ENCODE assay signal across 10 cellular contexts in genomic region chr5:14258840-14259239, GRCh38.
DNase-seq lines count a peak whose midpoint lies in the region; ATAC-seq, FAIRE-seq and TF ChIP-seq lines count a peak whose summit lies in the region.
"Had no signal": no experiment of that assay in that cellular context is flagged by ENCODE, and none has a peak within 500 bp of the region (broad histone marks: within the 10 kb centered on the region; RNA-seq: fewer than 3 reads in every experiment).

No MANE protein-coding gene starts in this region.

- H3K27ac ChIP-seq in SK-N-SH (ENCODE audit: low read depth in 2 of 2, low read length in 1 of 2) (no peak overlapping the region; a peak in 1 of 4 replicates), endothelial cell of umbilical vein (ENCODE audit: insufficient read depth, low read depth, low read length) (peak overlapping the region; percentile 38), Karpas-422 (ENCODE audit: low read length) (no peak overlapping the region)

- dilution Hi-C loops in endothelial cell of umbilical vein (cut with MboI; ENCODE audit: extremely low pct_ligation_motif_present, low sequenced_read_pairs) = loop anchor here (25.0 kb wide), 1 partner anchor 122 kb away; the partner anchor contains the start of gene TRIO

- H3K9ac ChIP-seq in SK-N-SH (no peak overlapping the region), endothelial cell of umbilical vein (replicated peaks; ENCODE audit: extremely low read depth, insufficient read depth, low read length) (peak overlapping the region; percentile 21), Karpas-422 (ENCODE audit: low read length) (no peak overlapping the region)

- no peak for TF ChIP-seq EP300 in SK-N-SH (IDR thresholded peaks at IDR 0.05; ENCODE audit: borderline replicate concordance in 1 of 2, low read depth in 1 of 2, low read length in 1 of 2)

- peak; percentile 71 for FAIRE-seq in endothelial cell of umbilical vein (lab: Jason Lieb, UNC)

- H3K4me3 ChIP-seq in SK-N-SH (ENCODE audit: low read depth in 2 of 2, low read length in 1 of 2) = no peak overlapping the region
- H3K4me3 ChIP-seq in endothelial cell of umbilical vein (replicated peaks in 1 of 3; ENCODE audit: insufficient read depth in 1 of 3, low read depth in 1 of 3, low read length in 3 of 3) = no peak overlapping the region
- no peak overlapping the region for H3K4me3 ChIP-seq in Karpas-422 (ENCODE audit: low read length)

- no peaks in the 10 kb centered on the region for H3K9me1 ChIP-seq in endothelial cell of umbilical vein (replicated peaks; ENCODE audit: control insufficient read depth, extremely low read depth, insufficient read depth, low read length)

- TF ChIP-seq CTCF in SK-N-SH (IDR thresholded peaks at IDR 0.05) (no peak), endothelial cell of umbilical vein (IDR thresholded peaks at IDR 0.05; ENCODE audit: extremely low read depth in 1 of 2, insufficient read depth in 1 of 2, low read depth in 1 of 2, low read length in 2 of 2) (peak; percentile 7 to 25), type B pancreatic cell (conservative IDR thresholded peaks at IDR 0.05) (peak; percentile 62)

- no peaks in the 10 kb centered on the region for H3K9me3 ChIP-seq in SK-N-SH
- H3K9me3 ChIP-seq in endothelial cell of umbilical vein (replicated peaks; ENCODE audit: control insufficient read depth, insufficient read depth, low read length) = no peaks in the 10 kb centered on the region
- H3K9me3 ChIP-seq in Karpas-422 (ENCODE audit: low read length) = no peaks in the 10 kb centered on the region

- peaks cover 26% of the 10 kb centered on the region for H3F3A ChIP-seq in SK-N-SH (replicated peaks; ENCODE audit: insufficient read depth)

- H3K4me1 ChIP-seq in SK-N-SH (ENCODE audit: control insufficient read depth in 1 of 2, insufficient read depth in 2 of 2, low read depth in 1 of 2, low read length in 1 of 2) (peaks cover 35 to 47% of the 10 kb centered on the region in 2 experiments; a peak in 3 of 4 replicates), endothelial cell of umbilical vein (ENCODE audit: control insufficient read depth, extremely low read depth, insufficient read depth, low read length) (peaks cover 50% of the 10 kb centered on the region), Karpas-422 (ENCODE audit: low read length) (no peaks in the 10 kb centered on the region)

- H3K9me3 Mint-ChIP-seq in type B pancreatic cell = peaks cover 6% of the 10 kb centered on the region

- POLR2A ChIA-PET in SK-N-SH (lab: Yijun Ruan, JAX) (no interaction called here), endothelial cell of umbilical vein (lab: Charles Lee) (no interaction called here)

- no TSS peak for BruUV-seq in endothelial cell of umbilical vein (replicated peaks; lab: Mats Ljungman, UMichigan)

- peaks cover 9% of the 10 kb centered on the region for H3K36me3 Mint-ChIP-seq in type B pancreatic cell

- CTCF ChIA-PET in SK-N-SH (lab: Yijun Ruan, JAX) = interaction anchor here (0.8 to 2.7 kb wide), 3 partner anchors 11 to 116 kb away, joined by 3 to 10 read pairs (median 6); partner anchors contain the start of gene TRIO
- CTCF ChIA-PET in endothelial cell of umbilical vein (lab: Charles Lee) = interaction anchor here (1.0 to 3.4 kb wide), 7 partner anchors 11 to 146 kb away, joined by 3 to 10 read pairs (median 4); no protein-coding TSS in a partner anchor

- H3K4me1 Mint-ChIP-seq in type B pancreatic cell (ENCODE audit: unreplicated experiment) = peaks cover 68% of the 10 kb centered on the region
- H3K4me1 Mint-ChIP-seq: activated T-helper 17 cell treated with anti-CD3 and anti-CD28 coated beads, Interleukin-2, amount 50 U/mL, for 72 hours had no signal

- H3K79me2 ChIP-seq in SK-N-SH (ENCODE audit: insufficient read depth) = peaks cover 100% of the 10 kb centered on the region
- peaks cover 99% of the 10 kb centered on the region for H3K79me2 ChIP-seq in endothelial cell of umbilical vein (ENCODE audit: control insufficient read depth, insufficient read depth, low read length)
- H3K79me2 ChIP-seq in Karpas-422 (ENCODE audit: low read length) = no peaks in the 10 kb centered on the region

- TF ChIP-seq RAD21 in SK-N-SH (IDR thresholded peaks at IDR 0.05; ENCODE audit: low read length) = no peak

- H3K4me2 ChIP-seq in SK-N-SH = no peak overlapping the region
- H3K4me2 ChIP-seq in endothelial cell of umbilical vein (ENCODE audit: insufficient read depth, low read length) = peak overlapping the region; percentile 67
- no peak overlapping the region for H3K4me2 ChIP-seq in Karpas-422 (ENCODE audit: low read depth, low read length, poor library complexity, severe bottlenecking)

- no peak for TF ChIP-seq POLR2A in endothelial cell of umbilical vein (IDR thresholded peaks at IDR 0.05; ENCODE audit: low read depth, low read length)

- H3K36me3 ChIP-seq in SK-N-SH (replicated peaks in 1 of 2; ENCODE audit: control insufficient read depth in 1 of 2, insufficient read depth in 2 of 2, low read length in 1 of 2) = peaks cover 0 to 20% of the 10 kb centered on the region in 2 experiments
- H3K36me3 ChIP-seq in endothelial cell of umbilical vein (ENCODE audit: control insufficient read depth in 2 of 2, extremely low read depth in 1 of 2, insufficient read depth in 2 of 2, low read length in 2 of 2) = no peaks in the 10 kb centered on the region
- no peaks in the 10 kb centered on the region for H3K36me3 ChIP-seq in Karpas-422 (ENCODE audit: insufficient read depth, low read length)

- intact Hi-C loops in endothelial cell of umbilical vein (cut with micrococcal nuclease) = no loop called here

- WGBS in SK-N-SH (ENCODE audit: low lambda C conversion rate) = 97% methylated on average over 6 of the region's 11 CpGs

- DNase-seq in SK-N-SH = no peak
- peak; percentile 60 for DNase-seq in endothelial cell of umbilical vein (ENCODE audit: low read depth, low spot score)
- DNase-seq in type B pancreatic cell (ENCODE audit: extremely low spot score, unreplicated experiment) = no peak
- no peak for DNase-seq in superior temporal gyrus (ENCODE audit: extremely low spot score)
- no peak for DNase-seq in Karpas-422
- DNase-seq: head of caudate nucleus had no signal

- H3K9me2 ChIP-seq in SK-N-SH (no peaks in the 10 kb centered on the region), Karpas-422 (replicated peaks; ENCODE audit: insufficient read depth, low read length) (no peaks in the 10 kb centered on the region)

- H3K4me3 Mint-ChIP-seq in type B pancreatic cell = no peak overlapping the region
- H3K4me3 Mint-ChIP-seq: activated T-helper 17 cell treated with anti-CD3 and anti-CD28 coated beads, Interleukin-2, amount 50 U/mL, for 72 hours had no signal

- H3K27me3 ChIP-seq in SK-N-SH (ENCODE audit: insufficient read depth) = no peaks in the 10 kb centered on the region
- no peaks in the 10 kb centered on the region for H3K27me3 ChIP-seq in endothelial cell of umbilical vein (ENCODE audit: control insufficient read depth in 2 of 2, insufficient read depth in 2 of 2, low read length in 2 of 2)
- no peaks in the 10 kb centered on the region for H3K27me3 ChIP-seq in Karpas-422 (ENCODE audit: low read length)

- ATAC-seq in SK-N-SH treated with all-trans-retinoic acid at 6 μM for 48 hours (peak; percentile 16; the same call in 1 of the 3 replicates), HG03135 (IDR thresholded peaks at IDR 0.05; ENCODE audit: unreplicated experiment) (peak; percentile 40), GM19455 (IDR thresholded peaks at IDR 0.05; ENCODE audit: unreplicated experiment) (no peak)
- ATAC-seq: activated T-helper 17 cell treated with anti-CD3 and anti-CD28 coated beads, Interleukin-2, amount 50 U/mL, for 72 hours had no signal

- H3K27me3 Mint-ChIP-seq in type B pancreatic cell = no peaks in the 10 kb centered on the region

- H4K20me1 ChIP-seq in SK-N-SH (ENCODE audit: insufficient read depth) (peaks cover 71% of the 10 kb centered on the region), endothelial cell of umbilical vein (replicated peaks; ENCODE audit: control insufficient read depth, extremely low read depth, insufficient read depth, low read length) (no peaks in the 10 kb centered on the region), Karpas-422 (ENCODE audit: insufficient read depth, low read depth, low read length) (no peaks in the 10 kb centered on the region)

- H2AFZ ChIP-seq in SK-N-SH (ENCODE audit: low read depth) = no peak overlapping the region
- H2AFZ ChIP-seq in endothelial cell of umbilical vein (ENCODE audit: low read depth, low read length) = no peak overlapping the region
- no peak overlapping the region for H2AFZ ChIP-seq in Karpas-422 (ENCODE audit: low read length)

- no peak overlapping the region for H3K27ac Mint-ChIP-seq in type B pancreatic cell
- H3K27ac Mint-ChIP-seq: activated T-helper 17 cell treated with anti-CD3 and anti-CD28 coated beads, Interleukin-2, amount 50 U/mL, for 72 hours had no signal

TF ChIP-seq in SK-N-SH treated with all-trans-retinoic acid at 6 μM for 48 hours, 23 proteins besides CTCF, POLR2A, EP300 and RAD21 (continues in another document):
- no peak for TF ChIP-seq GLIS3 (CRISPR knock-in tag; IDR thresholded peaks at IDR 0.05)
- no peak for TF ChIP-seq ISL1 (CRISPR knock-in tag; IDR thresholded peaks at IDR 0.05)
- no peak for TF ChIP-seq BACH2 (CRISPR knock-in tag; IDR thresholded peaks at IDR 0.05; ENCODE audit: borderline replicate concordance)
- TF ChIP-seq SNAI2 (CRISPR knock-in tag; IDR thresholded peaks at IDR 0.05) = no peak
- TF ChIP-seq TOX (CRISPR knock-in tag; IDR thresholded peaks at IDR 0.05; ENCODE audit: borderline replicate concordance) = no peak
- TF ChIP-seq RARB (CRISPR knock-in tag; IDR thresholded peaks at IDR 0.05) = no peak
- no peak for TF ChIP-seq TCF4 (CRISPR knock-in tag; IDR thresholded peaks at IDR 0.05; ENCODE audit: borderline replicate concordance)

TF ChIP-seq in SK-N-SH, 30 proteins besides CTCF, POLR2A, EP300 and RAD21 (continues in another document):
- TF ChIP-seq IRF3 (IDR thresholded peaks at IDR 0.05; ENCODE audit: low read depth, low read length) = no peak

TF ChIP-seq in endothelial cell of umbilical vein, 7 proteins besides CTCF, POLR2A, EP300 and RAD21:
- no peak for TF ChIP-seq POLR2AphosphoS5 (IDR thresholded peaks at IDR 0.05; ENCODE audit: insufficient read depth, low read depth, low read length)
- TF ChIP-seq MAX (IDR thresholded peaks at IDR 0.05; ENCODE audit: insufficient read depth, insufficient read length) = no peak
- no peak for TF ChIP-seq FOS (IDR thresholded peaks at IDR 0.05; ENCODE audit: borderline replicate concordance, insufficient read depth, low read length)
- TF ChIP-seq EZH2 (IDR thresholded peaks at IDR 0.05; ENCODE audit: borderline replicate concordance, low read depth, low read length, severe bottlenecking) = no peak
- TF ChIP-seq MYC (IDR thresholded peaks at IDR 0.05; ENCODE audit: low read depth, low read length) = no peak
- TF ChIP-seq JUN (IDR thresholded peaks at IDR 0.05; ENCODE audit: borderline replicate concordance, insufficient read depth, insufficient read length, low read depth) = no peak
- TF ChIP-seq GATA2 (IDR thresholded peaks at IDR 0.05; ENCODE audit: insufficient read depth, insufficient read length, low read depth, low read length) = no peak
